ENCODE assay signal across 7 cellular contexts in the genomic region with DNA sequence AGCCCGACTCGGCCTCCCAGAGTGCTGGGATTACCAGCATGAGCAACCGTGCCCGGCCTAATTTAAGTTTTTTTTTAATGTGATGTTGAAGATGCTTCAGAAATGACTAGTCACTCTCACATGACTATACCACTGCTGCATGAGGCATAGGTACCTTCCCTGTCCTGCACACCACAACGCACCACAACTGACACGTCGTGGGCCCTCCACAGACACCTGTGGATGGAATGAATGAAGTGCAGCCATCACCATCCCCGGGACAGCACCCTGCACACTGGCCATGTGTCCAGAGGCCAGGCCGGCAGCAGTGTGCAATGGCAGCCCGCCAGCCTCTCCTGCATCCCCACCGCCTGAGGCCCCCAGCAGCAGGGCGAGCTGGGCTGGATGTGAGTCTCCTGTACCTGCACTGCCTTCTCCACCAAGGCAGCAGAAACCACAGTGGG. TPM values are rescaled to one million over a fixed set of nuclear protein-coding genes. Genes with fewer than 3 reads are reported as not detected.
DNase-seq lines count a peak whose midpoint lies in the region; ATAC-seq and TF ChIP-seq lines count a peak whose summit lies in the region.

No MANE protein-coding gene starts in this region.

- H3K79me2 ChIP-seq in OCI-LY3 (ENCODE audit: low read length) (peaks cover 95% of the 10 kb centered on the region), smooth muscle cell (ENCODE audit: low read depth) (no peaks in the 10 kb centered on the region)

- H3F3A ChIP-seq in smooth muscle cell (ENCODE audit: low read depth) = no peaks in the 10 kb centered on the region

- H3K9me3 ChIP-seq in OCI-LY3 (ENCODE audit: insufficient read depth, low read length) = no peaks in the 10 kb centered on the region
- H3K9me3 ChIP-seq in smooth muscle cell (replicated peaks; ENCODE audit: low read depth) = no peaks in the 10 kb centered on the region

- peak overlapping the region; percentile 97 for H3K27ac ChIP-seq in OCI-LY3 (ENCODE audit: low read length)
- H3K27ac ChIP-seq in smooth muscle cell (ENCODE audit: low read depth) = no peak overlapping the region

- TF ChIP-seq CTCF in OCI-LY3 (IDR thresholded peaks at IDR 0.05; ENCODE audit: low read depth, low read length) (no peak), smooth muscle cell (IDR thresholded peaks at IDR 0.05; ENCODE audit: borderline replicate concordance, insufficient read depth, poor library complexity, severe bottlenecking) (no peak)

- DNase-seq in stimulated activated CD4-positive, alpha-beta T cell treated with anti-CD3 and anti-CD28 coated beads, Interleukin-1b, Interleukin-23, amount 100 ng/mL, for 48 hours = peak; percentile 81
- DNase-seq in GM03348 (ENCODE audit: low spot score) (no peak), smooth muscle cell (lab: John Stamatoyannopoulos, UW; ENCODE audit: unreplicated experiment) (no peak), NCI-H1105 (lab: John Stamatoyannopoulos, UW) (no peak)

- H3K9ac ChIP-seq in OCI-LY3 (ENCODE audit: low read length) (peak overlapping the region; percentile 85), smooth muscle cell (ENCODE audit: low read depth) (no peak overlapping the region)

- WGBS in smooth muscle cell (ENCODE audit: low lambda C conversion rate) = 91% methylated on average over 12 of the region's 12 CpGs

- peak; percentile 77 for ATAC-seq in GM19023 (IDR thresholded peaks at IDR 0.05; ENCODE audit: unreplicated experiment)
- ATAC-seq in HG02678 (IDR thresholded peaks at IDR 0.05; ENCODE audit: unreplicated experiment) = peak; percentile 76

- H3K36me3 ChIP-seq in OCI-LY3 (replicated peaks; ENCODE audit: low read depth, low read length) = peaks cover 47% of the 10 kb centered on the region
- H3K36me3 ChIP-seq in smooth muscle cell (ENCODE audit: low read depth) = no peaks in the 10 kb centered on the region

- H3K27me3 ChIP-seq in OCI-LY3 (ENCODE audit: low read depth, low read length) (no peaks in the 10 kb centered on the region), smooth muscle cell (ENCODE audit: low read depth) (no peaks in the 10 kb centered on the region)

- H3K4me1 ChIP-seq in OCI-LY3 (ENCODE audit: low read length) (peaks cover 96% of the 10 kb centered on the region), smooth muscle cell (ENCODE audit: low read depth) (no peaks in the 10 kb centered on the region)

- peak overlapping the region; percentile 69 for H3K4me2 ChIP-seq in OCI-LY3 (ENCODE audit: low read length)
- H3K4me2 ChIP-seq in smooth muscle cell = no peak overlapping the region

- H2AFZ ChIP-seq in OCI-LY3 (ENCODE audit: low read depth, low read length) = no peak overlapping the region
- H2AFZ ChIP-seq in smooth muscle cell (ENCODE audit: low read depth) = no peak overlapping the region

- H3K4me3 ChIP-seq in OCI-LY3 (ENCODE audit: low read length) (no peak overlapping the region), smooth muscle cell (no peak overlapping the region)

- H4K20me1 ChIP-seq in OCI-LY3 (ENCODE audit: insufficient read depth, low read length) (no peaks in the 10 kb centered on the region), smooth muscle cell (ENCODE audit: low read depth) (peaks cover 17% of the 10 kb centered on the region)

RNA-seq across cellular contexts. Expression of gene VOPP1, which starts 55.1 kb away (rescaled TPM):
- total RNA-seq in smooth muscle cell = 25.8 and 26.6 TPM in 2 replicates
- 13.4 and 18.3 TPM in 2 replicates for polyA plus RNA-seq in smooth muscle cell
